10 cellular contexts compared by ENCODE assay signal in genomic region chr2:237227190-237227988, GRCh38.
DNase-seq lines count a peak whose midpoint lies in the region; ATAC-seq and TF ChIP-seq lines count a peak whose summit lies in the region.
"Had no signal": no experiment of that assay in that cellular context is flagged by ENCODE, and none has a peak within 500 bp of the region (broad histone marks: within the 10 kb centered on the region; RNA-seq: fewer than 3 reads in every experiment).

No MANE protein-coding gene starts in this region.

- H3K9ac ChIP-seq in fibroblast of lung (ENCODE audit: insufficient read depth, low read length), result no peak overlapping the region

- no peak overlapping the region for H3K27ac Mint-ChIP-seq in T-helper 2 cell treated with Interferon-gamma antibody and Interleukin-4, amounts not matched to agents 5 μg/mL and 100 μg/mL, for 36 hours

- no peaks in the 10 kb centered on the region for H3K27me3 ChIP-seq in fibroblast of lung (ENCODE audit: control insufficient read depth, insufficient read depth, low read length)
- no peaks in the 10 kb centered on the region for H3K27me3 ChIP-seq in heart left ventricle

- H3K4me1 Mint-ChIP-seq in T-helper 2 cell treated with Interferon-gamma antibody and Interleukin-4, amounts not matched to agents 5 μg/mL and 100 μg/mL, for 36 hours (ENCODE audit: low read depth), result peaks cover 5% of the 10 kb centered on the region
- H3K4me1 Mint-ChIP-seq: central memory CD8-positive, alpha-beta T cell had no signal

- H3K4me3 Mint-ChIP-seq in T-helper 2 cell treated with Interferon-gamma antibody and Interleukin-4, amounts not matched to agents 5 μg/mL and 100 μg/mL, for 36 hours, result no peak overlapping the region
- H3K4me3 Mint-ChIP-seq: central memory CD8-positive, alpha-beta T cell had no signal

- H3K4me1 ChIP-seq in fibroblast of lung (ENCODE audit: control insufficient read depth, extremely low read depth, insufficient read depth, low read length) (peaks cover 35% of the 10 kb centered on the region), heart left ventricle (peaks cover 0 to 36% (median 8%) of the 10 kb centered on the region in 12 donors)

- H3K4me3 ChIP-seq in fibroblast of lung (replicated peaks in 1 of 4; ENCODE audit: control extremely low read depth in 1 of 4, insufficient read depth in 1 of 4, low read depth in 3 of 4, low read length in 4 of 4) (no peak overlapping the region), heart left ventricle (no peak overlapping the region)
- H3K4me3 ChIP-seq: left ventricle myocardium inferior had no signal

- no peak overlapping the region for H2AFZ ChIP-seq in fibroblast of lung (ENCODE audit: low read length)

- DNase-seq in HK-2 (ENCODE audit: unreplicated experiment) (peak; percentile 75), fibroblast of lung (ENCODE audit: low read depth in 2 of 2) (peak; percentile 91 to 99), 8988T (no peak), heart left ventricle (no peak)
- DNase-seq in T-helper 2 cell treated with Interferon-gamma antibody and Interleukin-4, amounts not matched to agents 5 μg/mL and 100 μg/mL, for 36 hours (ENCODE audit: low spot score), result peak; percentile 64
- DNase-seq in stimulated activated CD4-positive, alpha-beta T cell treated with anti-CD3 and anti-CD28 coated beads, Interleukin-4, amount 100 ng/mL, for 48 hours (ENCODE audit: low read depth in 2 of 2), result peak; percentile 5 to 10
- DNase-seq: left ventricle myocardium inferior, T-helper 9 cell had no signal

- no peak for ATAC-seq in HG03342 (IDR thresholded peaks at IDR 0.05; ENCODE audit: unreplicated experiment)
- no peak for ATAC-seq in heart left ventricle

- H3K27ac ChIP-seq in fibroblast of lung (ENCODE audit: insufficient read depth, low read length) (peak overlapping the region; percentile 78), heart left ventricle (peak overlapping the region in 1 of 12 donors; percentile 50)
- H3K27ac ChIP-seq: left ventricle myocardium inferior had no signal

- no peaks in the 10 kb centered on the region for H4K20me1 ChIP-seq in fibroblast of lung (ENCODE audit: control insufficient read depth, extremely low read depth, insufficient read depth, low read length)

- peaks cover 8% of the 10 kb centered on the region for H3K27me3 Mint-ChIP-seq in T-helper 2 cell treated with Interferon-gamma antibody and Interleukin-4, amounts not matched to agents 5 μg/mL and 100 μg/mL, for 36 hours (ENCODE audit: low read depth)

- intact Hi-C loops in heart left ventricle (cut with DNase I), result no loop called here

- no peak for TF ChIP-seq POLR2A in heart left ventricle (IDR thresholded peaks at IDR 0.05)

- H3K79me2 ChIP-seq in fibroblast of lung (ENCODE audit: control insufficient read depth, insufficient read depth, low read length), result no peaks in the 10 kb centered on the region

- H3K36me3 ChIP-seq in fibroblast of lung (ENCODE audit: control insufficient read depth, insufficient read depth, low read length) (no peaks in the 10 kb centered on the region), heart left ventricle (no peaks in the 10 kb centered on the region)
- H3K36me3 ChIP-seq: left ventricle myocardium inferior had no signal

- peak overlapping the region; percentile 36 for H3K4me2 ChIP-seq in fibroblast of lung (ENCODE audit: extremely low read depth, insufficient read depth, low read length)

- TF ChIP-seq CTCF in fibroblast of lung (conservative IDR thresholded peaks at IDR 0.05 in 1 of 2, IDR thresholded peaks at IDR 0.05 in 1 of 2; ENCODE audit: low read depth in 1 of 2, low read length in 2 of 2) (no peak), heart left ventricle (IDR thresholded peaks at IDR 0.05) (no peak)

- WGBS in heart left ventricle, 4 donors, result 72 to 85% (median 78%) methylated on average over 8 of the region's 8 CpGs

- no peaks in the 10 kb centered on the region for H3K9me3 ChIP-seq in fibroblast of lung (ENCODE audit: control insufficient read depth, insufficient read depth, low read depth, low read length)
- H3K9me3 ChIP-seq in heart left ventricle, result no peaks in the 10 kb centered on the region
- H3K9me3 ChIP-seq: left ventricle myocardium inferior had no signal

- no peaks in the 10 kb centered on the region for H3K36me3 Mint-ChIP-seq in T-helper 2 cell treated with Interferon-gamma antibody and Interleukin-4, amounts not matched to agents 5 μg/mL and 100 μg/mL, for 36 hours (ENCODE audit: low read depth)

- no peaks in the 10 kb centered on the region for H3K9me3 Mint-ChIP-seq in T-helper 2 cell treated with Interferon-gamma antibody and Interleukin-4, amounts not matched to agents 5 μg/mL and 100 μg/mL, for 36 hours
- H3K9me3 Mint-ChIP-seq: central memory CD8-positive, alpha-beta T cell had no signal

Comparison
In these comparisons a context has a peak if more than half of its experiments do, and no peak if none do; other contexts are left out.
1. DNase-seq: peak in HK-2 (single experiment), T-helper 2 cell treated with Interferon-gamma antibody and Interleukin-4, amounts not matched to agents 5 μg/mL and 100 μg/mL, for 36 hours (single experiment), fibroblast of lung (2 of 2) and stimulated activated CD4-positive, alpha-beta T cell treated with anti-CD3 and anti-CD28 coated beads, Interleukin-4, amount 100 ng/mL, for 48 hours (2 of 2); none in 8988T (single experiment) and heart left ventricle (0 of 5).